Comparison of ENCODE assay signal across 8 cellular contexts in genomic region chr17:80760501-80760900, GRCh38.
DNase-seq lines count a peak whose midpoint lies in the region; ATAC-seq and TF ChIP-seq lines count a peak whose summit lies in the region.

No MANE protein-coding gene starts in this region.

- CTCF ChIA-PET in activated CD4-positive, alpha-beta T cell treated with anti-CD3 and anti-CD28 coated beads, Interleukin-2, amount 10 ng/mL, durations not matched to agents 7 days and 5 days (lab: Charles Lee), result interaction anchor here (0.6 to 1.3 kb wide), 2 partner anchors 21 to 129 kb away, joined by 3 read pairs; no protein-coding TSS in a partner anchor

- TF ChIP-seq POLR2A in GM18505 (IDR thresholded peaks at IDR 0.05; ENCODE audit: borderline replicate concordance, extremely low read depth, insufficient read depth, insufficient read length), result no peak

- DNase-seq in activated CD4-positive, alpha-beta T cell treated with anti-CD3 and anti-CD28 coated beads, Interleukin-2, amount 10 ng/mL, durations not matched to agents 7 days and 5 days, result no peak
- DNase-seq in activated CD4-positive, alpha-beta T cell treated with anti-CD3 and anti-CD28 coated beads for 4 hours, result no peak
- DNase-seq in NCI-H2196 (lab: John Stamatoyannopoulos, UW; ENCODE audit: unreplicated experiment) (peak; percentile 96), amniotic stem cell (lab: John Stamatoyannopoulos, UW) (no peak)
- no peak for DNase-seq in activated naive CD8-positive, alpha-beta T cell treated with anti-CD3 and anti-CD28 coated beads, Interleukin-2, amount 10 ng/mL, durations not matched to agents 7 days and 5 days
- peak; percentile 15 for DNase-seq in stimulated activated naive CD8-positive, alpha-beta T cell treated with anti-CD3 and anti-CD28 coated beads, Interleukin-15, Interleukin-2, amounts not matched to agents 100 U/mL and 50 U/mL, for 24 hours

- no peak for ATAC-seq in activated naive CD8-positive, alpha-beta T cell treated with anti-CD3 and anti-CD28 coated beads, Interleukin-2, amount 10 ng/mL, durations not matched to agents 7 days and 5 days (ENCODE audit: low read depth)
- ATAC-seq in stimulated activated naive CD8-positive, alpha-beta T cell treated with anti-CD3 and anti-CD28 coated beads, Interleukin-15, Interleukin-2, amounts not matched to agents 100 U/mL and 50 U/mL, for 24 hours, result no peak
- no peak for ATAC-seq in GM21528 (IDR thresholded peaks at IDR 0.05; ENCODE audit: low FRiP score, unreplicated experiment)
- ATAC-seq in GM18505 (IDR thresholded peaks at IDR 0.05; ENCODE audit: unreplicated experiment), result no peak

- peaks cover 3% of the 10 kb centered on the region for H3K9me3 Mint-ChIP-seq in activated CD4-positive, alpha-beta T cell treated with anti-CD3 and anti-CD28 coated beads, Interleukin-2, amount 10 ng/mL, durations not matched to agents 7 days and 5 days
- no peaks in the 10 kb centered on the region for H3K9me3 Mint-ChIP-seq in activated naive CD8-positive, alpha-beta T cell treated with anti-CD3 and anti-CD28 coated beads, Interleukin-2, amount 10 ng/mL, durations not matched to agents 7 days and 5 days

- peak overlapping the region; percentile 97 for H3K27ac Mint-ChIP-seq in activated CD4-positive, alpha-beta T cell treated with anti-CD3 and anti-CD28 coated beads, Interleukin-2, amount 10 ng/mL, durations not matched to agents 7 days and 5 days
- peak overlapping the region; percentile 98 for H3K27ac Mint-ChIP-seq in activated naive CD8-positive, alpha-beta T cell treated with anti-CD3 and anti-CD28 coated beads, Interleukin-2, amount 10 ng/mL, durations not matched to agents 7 days and 5 days

- H3K4me3 Mint-ChIP-seq in activated CD4-positive, alpha-beta T cell treated with anti-CD3 and anti-CD28 coated beads, Interleukin-2, amount 10 ng/mL, durations not matched to agents 7 days and 5 days, result no peak overlapping the region
- H3K4me3 Mint-ChIP-seq in activated naive CD8-positive, alpha-beta T cell treated with anti-CD3 and anti-CD28 coated beads, Interleukin-2, amount 10 ng/mL, durations not matched to agents 7 days and 5 days, result no peak overlapping the region

- H3K4me1 Mint-ChIP-seq in activated CD4-positive, alpha-beta T cell treated with anti-CD3 and anti-CD28 coated beads, Interleukin-2, amount 10 ng/mL, durations not matched to agents 7 days and 5 days, result peaks cover 82% of the 10 kb centered on the region
- peaks cover 66% of the 10 kb centered on the region for H3K4me1 Mint-ChIP-seq in activated naive CD8-positive, alpha-beta T cell treated with anti-CD3 and anti-CD28 coated beads, Interleukin-2, amount 10 ng/mL, durations not matched to agents 7 days and 5 days

- H3K36me3 Mint-ChIP-seq in activated CD4-positive, alpha-beta T cell treated with anti-CD3 and anti-CD28 coated beads, Interleukin-2, amount 10 ng/mL, durations not matched to agents 7 days and 5 days (ENCODE audit: low read depth), result peaks cover 58% of the 10 kb centered on the region
- H3K36me3 Mint-ChIP-seq in activated naive CD8-positive, alpha-beta T cell treated with anti-CD3 and anti-CD28 coated beads, Interleukin-2, amount 10 ng/mL, durations not matched to agents 7 days and 5 days, result peaks cover 30% of the 10 kb centered on the region

- no peaks in the 10 kb centered on the region for H3K27me3 Mint-ChIP-seq in activated CD4-positive, alpha-beta T cell treated with anti-CD3 and anti-CD28 coated beads, Interleukin-2, amount 10 ng/mL, durations not matched to agents 7 days and 5 days
- H3K27me3 Mint-ChIP-seq in activated naive CD8-positive, alpha-beta T cell treated with anti-CD3 and anti-CD28 coated beads, Interleukin-2, amount 10 ng/mL, durations not matched to agents 7 days and 5 days, result no peaks in the 10 kb centered on the region

- POLR2A ChIA-PET in activated CD4-positive, alpha-beta T cell treated with anti-CD3 and anti-CD28 coated beads, Interleukin-2, amount 10 ng/mL, durations not matched to agents 7 days and 5 days (lab: Charles Lee), result interaction anchor here (0.6 kb wide), 1 partner anchor 213 kb away, joined by 3 read pairs; no protein-coding TSS in a partner anchor
- POLR2A ChIA-PET in activated naive CD8-positive, alpha-beta T cell treated with anti-CD3 and anti-CD28 coated beads, Interleukin-2, amount 10 ng/mL, durations not matched to agents 7 days and 5 days (lab: Charles Lee), result interaction anchor here (1.2 kb wide), 1 partner anchor 51 kb away, joined by 3 read pairs; no protein-coding TSS in a partner anchor

Comparison
In these comparisons a context has a peak if more than half of its experiments do, and no peak if none do; other contexts are left out.
1. DNase-seq: peak in NCI-H2196 (single experiment) and stimulated activated naive CD8-positive, alpha-beta T cell treated with anti-CD3 and anti-CD28 coated beads, Interleukin-15, Interleukin-2, amounts not matched to agents 100 U/mL and 50 U/mL, for 24 hours (single experiment); none in activated CD4-positive, alpha-beta T cell treated with anti-CD3 and anti-CD28 coated beads, Interleukin-2, amount 10 ng/mL, durations not matched to agents 7 days and 5 days (single experiment), activated CD4-positive, alpha-beta T cell treated with anti-CD3 and anti-CD28 coated beads for 4 hours (0 of 2), activated naive CD8-positive, alpha-beta T cell treated with anti-CD3 and anti-CD28 coated beads, Interleukin-2, amount 10 ng/mL, durations not matched to agents 7 days and 5 days (single experiment) and amniotic stem cell (single experiment).